In the genomic region with DNA sequence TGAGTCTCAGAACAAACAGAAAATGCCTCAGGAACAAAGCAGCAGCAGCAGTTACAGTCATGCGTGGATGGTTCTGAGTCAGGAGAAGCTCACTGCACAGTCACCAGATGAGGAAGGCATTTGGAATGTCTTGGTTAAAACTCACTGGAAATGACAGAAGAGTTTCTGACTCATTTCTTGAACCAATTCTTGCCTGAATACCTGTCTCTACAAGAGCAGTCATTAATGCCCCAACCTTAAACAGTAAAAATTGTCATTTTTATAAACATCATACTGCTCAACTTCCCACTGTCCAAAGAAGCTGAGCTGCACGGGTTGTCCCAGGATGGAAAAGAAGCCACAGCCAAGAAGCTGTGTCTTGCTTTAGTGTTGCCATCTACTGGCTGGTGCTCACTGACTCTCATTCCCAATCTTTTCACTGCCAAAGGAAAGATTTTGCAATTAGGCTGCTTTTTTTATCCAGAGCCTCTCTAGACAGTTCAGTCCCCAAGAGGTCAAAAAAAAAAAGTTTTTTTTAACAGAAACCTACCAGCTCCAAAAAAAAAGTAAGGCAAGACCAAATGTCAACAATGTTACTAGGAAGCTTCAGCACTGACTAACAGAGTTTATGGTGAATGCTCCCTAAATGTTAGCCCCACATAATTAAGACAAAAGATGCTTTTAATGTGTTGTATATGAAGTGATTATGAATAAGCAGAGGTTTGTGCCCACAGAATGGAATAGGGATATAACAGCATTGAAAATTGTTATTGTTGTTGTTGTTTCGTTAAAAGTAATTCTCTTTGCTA, we compare ENCODE assay signal across 9 cellular contexts.
A peak's percentile ranks its signal among the peaks of the same experiment; 100 is the strongest.
DNase-seq lines count a peak whose midpoint lies in the region; ATAC-seq and TF ChIP-seq lines count a peak whose summit lies in the region.
"Had no signal": no experiment of that assay in that cellular context is flagged by ENCODE, and none has a peak within 500 bp of the region (broad histone marks: within the 10 kb centered on the region; RNA-seq: fewer than 3 reads in every experiment).

No MANE protein-coding gene starts in this region.

- TF ChIP-seq CTCF in C4-2B (conservative IDR thresholded peaks at IDR 0.05) (peak; percentile 87), RWPE1 (conservative IDR thresholded peaks at IDR 0.05; ENCODE audit: low read depth) (peak; percentile 77)

- H3K27ac ChIP-seq in C4-2B (peak overlapping the region; percentile 44; the same call in 1 of the 2 replicates), RWPE1 (no peak overlapping the region)

- H3K4me1 Mint-ChIP-seq in stimulated activated naive B cell treated with anti-CD40 and anti-IgM and Interleukin-4, amounts not matched to agents 10 μg/mL and 1 μg/mL and 100 μg/mL, for 72 hours = no peaks in the 10 kb centered on the region

- peaks cover 9 to 18% of the 10 kb centered on the region in 2 donors for H3K36me3 Mint-ChIP-seq in stimulated activated naive B cell treated with anti-CD40 and anti-IgM and Interleukin-4, amounts not matched to agents 10 μg/mL and 1 μg/mL and 100 μg/mL, for 72 hours

- DNase-seq in RWPE1 (ENCODE audit: low spot score) (peak; percentile 85), fibroblast of gingiva (ENCODE audit: low read depth) (peak; percentile 94), nucleus accumbens (lab: John Stamatoyannopoulos, UW) (peak in 45 of 56 donors; percentile 4 to 75 (median 35))
- DNase-seq in stimulated activated naive B cell treated with anti-CD40 and anti-IgM and Interleukin-4, amounts not matched to agents 10 μg/mL and 1 μg/mL and 100 μg/mL, for 72 hours = no peak

- CTCF ChIA-PET in RWPE1 (lab: Yijun Ruan, JAX) = interaction anchor here (0.5 to 2.0 kb wide), 9 partner anchors 19 to 342 kb away, joined by 3 to 16 read pairs (median 4); a partner anchor contains a TSS

- H3K27ac Mint-ChIP-seq in stimulated activated naive B cell treated with anti-CD40 and anti-IgM and Interleukin-4, amounts not matched to agents 10 μg/mL and 1 μg/mL and 100 μg/mL, for 72 hours = no peak overlapping the region
- H3K27ac Mint-ChIP-seq: IgD-negative memory B cell had no signal

- H3K4me3 Mint-ChIP-seq in stimulated activated naive B cell treated with anti-CD40 and anti-IgM and Interleukin-4, amounts not matched to agents 10 μg/mL and 1 μg/mL and 100 μg/mL, for 72 hours = no peak overlapping the region
- H3K4me3 Mint-ChIP-seq: IgD-negative memory B cell had no signal

- ATAC-seq in HG02610 (IDR thresholded peaks at IDR 0.05; ENCODE audit: unreplicated experiment) = peak; percentile 65
- no peak for ATAC-seq in GM21619 (IDR thresholded peaks at IDR 0.05; ENCODE audit: unreplicated experiment)
- no peak for ATAC-seq in GM19467 (IDR thresholded peaks at IDR 0.05; ENCODE audit: unreplicated experiment)
- ATAC-seq in stimulated activated naive B cell treated with anti-CD40 and anti-IgM and Interleukin-4, amounts not matched to agents 10 μg/mL and 1 μg/mL and 100 μg/mL, for 72 hours (replicated peaks) = no peak

- peaks cover 0 to 2% of the 10 kb centered on the region in 2 donors for H3K9me3 Mint-ChIP-seq in stimulated activated naive B cell treated with anti-CD40 and anti-IgM and Interleukin-4, amounts not matched to agents 10 μg/mL and 1 μg/mL and 100 μg/mL, for 72 hours

- POLR2A ChIA-PET in RWPE1 (lab: Yijun Ruan, JAX; ENCODE audit: low non-redundant PET) = no interaction called here

- no peaks in the 10 kb centered on the region for H3K27me3 Mint-ChIP-seq in stimulated activated naive B cell treated with anti-CD40 and anti-IgM and Interleukin-4, amounts not matched to agents 10 μg/mL and 1 μg/mL and 100 μg/mL, for 72 hours
- H3K27me3 Mint-ChIP-seq: IgD-negative memory B cell had no signal
